ENCODE assay signal across 34 cellular contexts in genomic region chr2:59746291-59746690, GRCh38.
"Had no signal": no experiment of that assay in that cellular context is flagged by ENCODE, and none has a peak within 500 bp of the region (broad histone marks: within the 10 kb centered on the region; RNA-seq: fewer than 3 reads in every experiment).

No MANE protein-coding gene starts in this region.

- DNase-seq: Karpas-422, Kasumi-1, MG63, MM.1S, MV-4-11, NCI-H1048, NCI-H1092, NCI-H1092 treated with DMSO at 0.1 percent for 48 hours, NCI-H1105, NCI-H1105 treated with DMSO at 0.1 percent for 48 hours, NCI-H1417, NCI-H1417 treated with DMSO at 0.1 percent for 48 hours, NCI-H1436, NCI-H1436 treated with DMSO at 0.1 percent for 48 hours, NCI-H146, NCI-H1694, NCI-H1694 treated with DMSO at 0.1 percent for 48 hours, NCI-H187, NCI-H187 treated with DMSO at 0.1 percent for 48 hours, NCI-H1930, NCI-H2029, NCI-H2029 treated with DMSO at 0.1 percent for 48 hours, NCI-H2081, NCI-H2081 treated with DMSO at 0.1 percent for 48 hours, NCI-H2107, NCI-H2171, NCI-H2171 treated with DMSO at 0.1 percent for 48 hours, NCI-H2227 treated with DMSO at 0.1 percent for 48 hours, NCI-H226, NCI-H345, NCI-H446, NCI-H446 treated with DMSO at 0.1 percent for 48 hours, NCI-H510A had no signal

- H3K4me3 ChIP-seq: MG63 had no signal

- H3K27me3 ChIP-seq: MG63 had no signal

- H3K36me3 ChIP-seq: MG63 had no signal

- H3K9ac ChIP-seq: KMS-11 had no signal

- H3K27ac ChIP-seq: KMS-11 had no signal

- H3K4me2 ChIP-seq: KMS-11 had no signal

- H3K9me3 ChIP-seq: MG63 had no signal
